Comparison of ENCODE assay signal across 1 cellular context in the genomic region with DNA sequence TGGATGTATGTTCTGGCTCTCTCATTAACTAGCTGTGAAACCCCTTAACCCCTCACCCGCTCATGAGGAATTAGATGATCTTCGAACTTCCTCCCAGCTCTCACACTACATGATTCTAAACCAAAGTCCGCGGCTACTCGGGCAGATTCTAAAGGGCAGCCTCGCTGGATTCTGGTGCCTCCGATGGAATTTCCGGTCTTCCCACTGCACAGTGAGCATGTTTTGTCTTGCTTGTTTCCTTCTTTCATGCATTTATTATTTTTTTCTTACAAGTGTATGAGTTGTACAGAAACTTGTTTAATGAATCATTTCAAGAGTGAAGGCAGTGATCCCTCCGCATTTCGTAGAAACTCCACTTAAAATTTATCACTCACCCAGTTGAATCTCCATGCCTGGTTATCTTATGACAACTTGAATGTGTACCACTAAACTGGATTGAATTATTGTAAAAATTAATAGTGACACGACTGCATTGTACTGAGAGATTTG.
TF ChIP-seq lines count a peak whose summit lies in the region.

No MANE protein-coding gene starts in this region.

TF ChIP-seq in HepG2, 621 proteins besides CTCF, POLR2A, EP300 and RAD21 (continued from another document and continues in another):
- TF ChIP-seq ZNF292 (CRISPR knock-in tag; IDR thresholded peaks at IDR 0.05; ENCODE audit: borderline replicate concordance, low read depth) = peak; percentile 46; the same call in 1 of the 2 replicates
- TF ChIP-seq MTF2 (CRISPR knock-in tag; IDR thresholded peaks at IDR 0.05; ENCODE audit: borderline replicate concordance) = no peak
- peak; percentile 92 for TF ChIP-seq PPARG (CRISPR knock-in tag; conservative IDR thresholded peaks at IDR 0.05)
- no peak for TF ChIP-seq ZKSCAN5 (CRISPR knock-in tag; IDR thresholded peaks at IDR 0.05)
- no peak for TF ChIP-seq E2F1 (CRISPR knock-in tag; IDR thresholded peaks at IDR 0.05)
- peak; percentile 62 for TF ChIP-seq HDAC2 (CRISPR knock-in tag; IDR thresholded peaks at IDR 0.05)
- TF ChIP-seq RXRA (CRISPR knock-in tag; IDR thresholded peaks at IDR 0.05) = no peak; the same call in 1 of the 2 replicates
- peak; percentile 75; the same call in 1 of the 2 replicates for TF ChIP-seq RXRB (CRISPR knock-in tag; IDR thresholded peaks at IDR 0.05; ENCODE audit: borderline replicate concordance)
- TF ChIP-seq GMEB1 (CRISPR knock-in tag; IDR thresholded peaks at IDR 0.05; ENCODE audit: borderline replicate concordance) = peak; percentile 27; the same call in 1 of the 2 replicates
- 0 out of 2 replicates have a peak, but pooled peaks have one; percentile 33 for TF ChIP-seq ZBTB38 (CRISPR knock-in tag; IDR thresholded peaks at IDR 0.05)
- no peak for TF ChIP-seq DZIP1 (CRISPR knock-in tag; IDR thresholded peaks at IDR 0.05)
- no peak for TF ChIP-seq ZNF44 (CRISPR knock-in tag; IDR thresholded peaks at IDR 0.05)
- no peak for TF ChIP-seq NFATC3 (CRISPR knock-in tag; IDR thresholded peaks at IDR 0.05)
- peak; percentile 75 for TF ChIP-seq RCOR2 (CRISPR knock-in tag; IDR thresholded peaks at IDR 0.05)
- TF ChIP-seq STAT5B (CRISPR knock-in tag; IDR thresholded peaks at IDR 0.05) = no peak
- TF ChIP-seq DRAP1 (CRISPR knock-in tag; IDR thresholded peaks at IDR 0.05) = peak; percentile 35; the same call in 1 of the 2 replicates
- TF ChIP-seq ETV5 (CRISPR knock-in tag; IDR thresholded peaks at IDR 0.05; ENCODE audit: borderline replicate concordance) = peak; percentile 99
- peak; percentile 40; the same call in 1 of the 2 replicates for TF ChIP-seq HMG20A (CRISPR knock-in tag; IDR thresholded peaks at IDR 0.05; ENCODE audit: borderline replicate concordance)
- peak; percentile 39; the same call in 1 of the 2 replicates for TF ChIP-seq MIXL1 (CRISPR knock-in tag; IDR thresholded peaks at IDR 0.05)
- TF ChIP-seq SOX13 (IDR thresholded peaks at IDR 0.05) = no peak
- peak in 1 of 2 experiments; percentile 53; a peak in 1 of 4 replicates for TF ChIP-seq SOX13 (CRISPR knock-in tag; conservative IDR thresholded peaks at IDR 0.05 in 1 of 2, IDR thresholded peaks at IDR 0.05 in 1 of 2)
- no peak for TF ChIP-seq ZNF646 (CRISPR knock-in tag; IDR thresholded peaks at IDR 0.05)
- TF ChIP-seq SYNCRIP (IDR thresholded peaks at IDR 0.05; ENCODE audit: insufficient read depth, low read depth, low read length) = no peak
- TF ChIP-seq MAFG (CRISPR knock-in tag; IDR thresholded peaks at IDR 0.05) = no peak
- TF ChIP-seq NFIB (CRISPR knock-in tag; IDR thresholded peaks at IDR 0.05; ENCODE audit: borderline replicate concordance) = no peak
- TF ChIP-seq ZNF670 (CRISPR knock-in tag; IDR thresholded peaks at IDR 0.05; ENCODE audit: borderline replicate concordance) = peak; percentile 44; the same call in 1 of the 2 replicates
- peak; percentile 57; the same call in 1 of the 2 replicates for TF ChIP-seq FOXA3 (CRISPR knock-in tag; IDR thresholded peaks at IDR 0.05)
- TF ChIP-seq, protein P1, sequence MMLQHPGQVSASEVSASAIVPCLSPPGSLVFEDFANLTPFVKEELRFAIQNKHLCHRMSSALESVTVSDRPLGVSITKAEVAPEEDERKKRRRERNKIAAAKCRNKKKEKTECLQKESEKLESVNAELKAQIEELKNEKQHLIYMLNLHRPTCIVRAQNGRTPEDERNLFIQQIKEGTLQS (CRISPR knock-in tag; IDR thresholded peaks at IDR 0.05) = no peak
- no peak for TF ChIP-seq ZNF264 (CRISPR knock-in tag; IDR thresholded peaks at IDR 0.05)
- TF ChIP-seq KDM5B (CRISPR knock-in tag; IDR thresholded peaks at IDR 0.05; ENCODE audit: borderline replicate concordance) = no peak
- TF ChIP-seq ZNF580 (CRISPR knock-in tag; IDR thresholded peaks at IDR 0.05; ENCODE audit: borderline replicate concordance, low read depth) = 0 out of 2 replicates have a peak, but pooled peaks have one; percentile 32
- peak; percentile 55; the same call in 1 of the 2 replicates for TF ChIP-seq HDAC1 (CRISPR knock-in tag; IDR thresholded peaks at IDR 0.05)
- TF ChIP-seq, protein P2, sequence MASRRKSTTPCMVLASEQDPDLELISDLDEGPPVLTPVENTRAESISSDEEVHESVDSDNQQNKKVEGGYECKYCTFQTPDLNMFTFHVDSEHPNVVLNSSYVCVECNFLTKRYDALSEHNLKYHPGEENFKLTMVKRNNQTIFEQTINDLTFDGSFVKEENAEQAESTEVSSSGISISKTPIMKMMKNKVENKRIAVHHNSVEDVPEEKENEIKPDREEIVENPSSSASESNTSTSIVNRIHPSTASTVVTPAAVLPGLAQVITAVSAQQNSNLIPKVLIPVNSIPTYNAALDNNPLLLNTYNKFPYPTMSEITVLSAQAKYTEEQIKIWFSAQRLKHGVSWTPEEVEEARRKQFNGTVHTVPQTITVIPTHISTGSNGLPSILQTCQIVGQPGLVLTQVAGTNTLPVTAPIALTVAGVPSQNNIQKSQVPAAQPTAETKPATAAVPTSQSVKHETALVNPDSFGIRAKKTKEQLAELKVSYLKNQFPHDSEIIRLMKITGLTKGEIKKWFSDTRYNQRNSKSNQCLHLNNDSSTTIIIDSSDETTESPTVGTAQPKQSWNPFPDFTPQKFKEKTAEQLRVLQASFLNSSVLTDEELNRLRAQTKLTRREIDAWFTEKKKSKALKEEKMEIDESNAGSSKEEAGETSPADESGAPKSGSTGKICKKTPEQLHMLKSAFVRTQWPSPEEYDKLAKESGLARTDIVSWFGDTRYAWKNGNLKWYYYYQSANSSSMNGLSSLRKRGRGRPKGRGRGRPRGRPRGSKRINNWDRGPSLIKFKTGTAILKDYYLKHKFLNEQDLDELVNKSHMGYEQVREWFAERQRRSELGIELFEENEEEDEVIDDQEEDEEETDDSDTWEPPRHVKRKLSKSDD (CRISPR knock-in tag; IDR thresholded peaks at IDR 0.05; ENCODE audit: low read depth) = no peak
- no peak; the same call in 1 of the 2 replicates for TF ChIP-seq ZKSCAN8 (CRISPR knock-in tag; IDR thresholded peaks at IDR 0.05; ENCODE audit: borderline replicate concordance)
- no peak for TF ChIP-seq RFX1 (IDR thresholded peaks at IDR 0.05)
- peak; percentile 45; the same call in 1 of the 2 replicates for TF ChIP-seq ZNF614 (CRISPR knock-in tag; IDR thresholded peaks at IDR 0.05; ENCODE audit: borderline replicate concordance)
- TF ChIP-seq ZBED4 (CRISPR knock-in tag; IDR thresholded peaks at IDR 0.05; ENCODE audit: borderline replicate concordance) = no peak
- no peak for TF ChIP-seq ZNF83 (CRISPR knock-in tag; IDR thresholded peaks at IDR 0.05; ENCODE audit: borderline replicate concordance)
